10 cellular contexts compared by ENCODE assay signal in the genomic region with DNA sequence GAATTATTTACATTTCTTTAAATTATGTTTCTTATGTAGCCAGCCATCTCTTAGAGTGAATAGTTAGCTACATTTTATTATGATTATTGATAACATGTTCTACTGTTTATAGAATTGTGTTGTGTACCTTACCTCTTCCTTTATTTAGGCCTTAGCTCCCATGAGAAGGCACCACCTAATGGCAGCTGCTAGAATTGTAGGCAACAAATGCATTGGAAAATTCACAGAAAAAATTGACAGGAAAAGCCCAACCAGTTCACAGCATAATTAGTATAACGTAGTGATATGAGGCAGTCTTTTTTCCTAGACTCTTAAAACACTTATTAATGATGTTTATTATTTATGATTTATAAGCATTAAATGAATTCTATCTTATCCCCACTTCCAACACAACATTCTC.
DNase-seq lines count a peak whose midpoint lies in the region; ATAC-seq and TF ChIP-seq lines count a peak whose summit lies in the region.
"Had no signal": no experiment of that assay in that cellular context is flagged by ENCODE, and none has a peak within 500 bp of the region (broad histone marks: within the 10 kb centered on the region; RNA-seq: fewer than 3 reads in every experiment).

No MANE protein-coding gene starts in this region.

- H3K9me3 ChIP-seq in HAP-1 (no peaks in the 10 kb centered on the region), RWPE2 (ENCODE audit: severe bottlenecking) (no peaks in the 10 kb centered on the region)
- H3K9me3 ChIP-seq: ovary had no signal

- H3K36me3 Mint-ChIP-seq in stimulated activated naive B cell treated with anti-CD40 and anti-IgM and Interleukin-4, amounts not matched to agents 10 μg/mL and 1 μg/mL and 100 μg/mL, for 72 hours = peaks cover 18 to 25% of the 10 kb centered on the region in 2 donors

- H3K4me3 Mint-ChIP-seq in stimulated activated naive B cell treated with anti-CD40 and anti-IgM and Interleukin-4, amounts not matched to agents 10 μg/mL and 1 μg/mL and 100 μg/mL, for 72 hours = no peak overlapping the region

- H3K27ac Mint-ChIP-seq in stimulated activated naive B cell treated with anti-CD40 and anti-IgM and Interleukin-4, amounts not matched to agents 10 μg/mL and 1 μg/mL and 100 μg/mL, for 72 hours = no peak overlapping the region

- no peak overlapping the region for H3K4me3 ChIP-seq in HAP-1
- no peak overlapping the region for H3K4me3 ChIP-seq in RWPE2 (ENCODE audit: severe bottlenecking)
- H3K4me3 ChIP-seq in kidney epithelial cell (ENCODE audit: low read depth, low read length) = no peak overlapping the region
- H3K4me3 ChIP-seq: ovary had no signal

- peak; percentile 10 for DNase-seq in COLO668 (lab: John Stamatoyannopoulos, UW; ENCODE audit: unreplicated experiment)
- peak; percentile 29 to 42 for DNase-seq in HAP-1 (ENCODE audit: low spot score in 2 of 2)
- DNase-seq in RWPE2 (ENCODE audit: low spot score) = no peak
- no peak for DNase-seq in kidney epithelial cell (ENCODE audit: low read depth)
- DNase-seq in AG20443 (ENCODE audit: low spot score) = no peak
- no peak for DNase-seq in ecto neural progenitor cell (ENCODE audit: low spot score)
- DNase-seq in stimulated activated naive B cell treated with anti-CD40 and anti-IgM and Interleukin-4, amounts not matched to agents 10 μg/mL and 1 μg/mL and 100 μg/mL, for 72 hours = no peak
- no peak for DNase-seq in mucosa of gallbladder (ENCODE audit: low spot score)
- DNase-seq: effector memory CD4-positive, alpha-beta T cell; ovary had no signal

- no peaks in the 10 kb centered on the region for H3K36me3 ChIP-seq in HAP-1 (replicated peaks)
- no peaks in the 10 kb centered on the region for H3K36me3 ChIP-seq in RWPE2 (ENCODE audit: low read depth)
- H3K36me3 ChIP-seq in kidney epithelial cell (ENCODE audit: control insufficient read depth, insufficient read depth, low read length) = no peaks in the 10 kb centered on the region
- H3K36me3 ChIP-seq: ovary had no signal

- ATAC-seq in RWPE2 (ENCODE audit: low read depth) = 0 out of 3 replicates have a peak, but pooled peaks have one; percentile 38
- no peak for ATAC-seq in stimulated activated naive B cell treated with anti-CD40 and anti-IgM and Interleukin-4, amounts not matched to agents 10 μg/mL and 1 μg/mL and 100 μg/mL, for 72 hours (replicated peaks)

- TF ChIP-seq CTCF in RWPE2 (IDR thresholded peaks at IDR 0.05; ENCODE audit: poor library complexity, severe bottlenecking) (peak; percentile 78), kidney epithelial cell (IDR thresholded peaks at IDR 0.05; ENCODE audit: insufficient read depth, low read length, poor library complexity, severe bottlenecking) (peak; percentile 46)

- H3K4me1 Mint-ChIP-seq in stimulated activated naive B cell treated with anti-CD40 and anti-IgM and Interleukin-4, amounts not matched to agents 10 μg/mL and 1 μg/mL and 100 μg/mL, for 72 hours = peaks cover 1 to 13% of the 10 kb centered on the region in 2 donors

- peaks cover 1 to 4% of the 10 kb centered on the region in 2 donors for H3K9me3 Mint-ChIP-seq in stimulated activated naive B cell treated with anti-CD40 and anti-IgM and Interleukin-4, amounts not matched to agents 10 μg/mL and 1 μg/mL and 100 μg/mL, for 72 hours

- H3K27me3 Mint-ChIP-seq in stimulated activated naive B cell treated with anti-CD40 and anti-IgM and Interleukin-4, amounts not matched to agents 10 μg/mL and 1 μg/mL and 100 μg/mL, for 72 hours = no peaks in the 10 kb centered on the region

- H3K27me3 ChIP-seq in HAP-1 (ENCODE audit: low read depth) = no peaks in the 10 kb centered on the region
- H3K27me3 ChIP-seq in RWPE2 (ENCODE audit: insufficient read depth, poor library complexity, severe bottlenecking) = no peaks in the 10 kb centered on the region
- no peaks in the 10 kb centered on the region for H3K27me3 ChIP-seq in kidney epithelial cell (ENCODE audit: control insufficient read depth, insufficient read depth, low read length)
- H3K27me3 ChIP-seq: ovary had no signal

- no peak overlapping the region for H3K27ac ChIP-seq in RWPE2 (ENCODE audit: poor library complexity, severe bottlenecking)
- H3K27ac ChIP-seq: ovary had no signal

- in situ Hi-C loops in HAP-1 (cut with MboI; ENCODE audit: low sequenced_read_pairs) = no loop called here

- H3K4me1 ChIP-seq in HAP-1 (peaks cover 3% of the 10 kb centered on the region; the same call in 1 of the 2 replicates), RWPE2 (ENCODE audit: insufficient read depth, poor library complexity, severe bottlenecking) (peaks cover 3% of the 10 kb centered on the region)

Comparison
In these comparisons a context has a peak if more than half of its experiments do, and no peak if none do; other contexts are left out.
1. DNase-seq: peak in COLO668 (single experiment) and HAP-1 (2 of 2); none in RWPE2 (single experiment), kidney epithelial cell (single experiment), AG20443 (single experiment), ecto neural progenitor cell (single experiment), stimulated activated naive B cell treated with anti-CD40 and anti-IgM and Interleukin-4, amounts not matched to agents 10 μg/mL and 1 μg/mL and 100 μg/mL, for 72 hours (single experiment) and mucosa of gallbladder (single experiment).